In the genomic region with DNA sequence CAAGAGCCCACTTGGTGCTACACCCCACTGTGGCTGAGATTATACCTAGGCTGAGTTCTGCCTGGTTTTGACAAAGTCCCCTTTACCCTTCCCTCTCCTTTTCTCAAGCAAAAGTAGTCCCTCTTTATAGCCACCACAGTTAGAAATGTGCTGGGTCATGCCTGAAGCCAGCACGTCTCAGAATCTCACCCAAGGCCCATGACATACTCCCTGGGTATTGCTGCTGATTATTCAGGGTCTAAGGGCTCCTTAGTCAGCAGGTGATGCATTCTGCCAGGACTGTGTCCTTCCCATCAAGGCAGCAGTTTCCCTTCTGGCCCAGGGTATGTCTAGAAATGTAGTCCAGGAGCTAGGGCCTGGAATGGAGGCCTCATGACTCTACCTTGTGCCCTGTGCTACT, we compare ENCODE assay signal across 31 cellular contexts.
"Had no signal": no experiment of that assay in that cellular context is flagged by ENCODE, and none has a peak within 500 bp of the region (broad histone marks: within the 10 kb centered on the region; RNA-seq: fewer than 3 reads in every experiment).

No MANE protein-coding gene starts in this region.

- H3K9me3 Mint-ChIP-seq: activated CD4-positive, alpha-beta memory T cell treated with anti-CD3 and anti-CD28 coated beads, Interleukin-2, amount 10 ng/mL, durations not matched to agents 7 days and 5 days; activated CD4-positive, alpha-beta T cell treated with anti-CD3 and anti-CD28 coated beads, Interleukin-2, amount 10 ng/mL, durations not matched to agents 7 days and 5 days; activated naive CD4-positive, alpha-beta T cell treated with anti-CD3 and anti-CD28 coated beads, Interleukin-2, amount 50 U/mL, for 24 hours; activated T-cell treated with anti-CD3 and anti-CD28 coated beads, Interleukin-2, amount 50 U/mL, for 24 hours; stimulated activated naive B cell treated with anti-CD40 and anti-IgM and Interleukin-4, amounts not matched to agents 10 μg/mL and 1 μg/mL and 100 μg/mL, for 72 hours had no signal

- FAIRE-seq: pancreas had no signal

- H3K36me3 Mint-ChIP-seq: activated naive CD4-positive, alpha-beta T cell treated with anti-CD3 and anti-CD28 coated beads, Interleukin-2, amount 50 U/mL, for 24 hours; mesothelial cell of epicardium; stimulated activated naive B cell treated with anti-CD40 and anti-IgM and Interleukin-4, amounts not matched to agents 10 μg/mL and 1 μg/mL and 100 μg/mL, for 72 hours; WTC11 had no signal

- H3K27ac Mint-ChIP-seq: activated CD4-positive, alpha-beta memory T cell treated with anti-CD3 and anti-CD28 coated beads, Interleukin-2, amount 10 ng/mL, durations not matched to agents 7 days and 5 days; activated CD4-positive, alpha-beta T cell treated with anti-CD3 and anti-CD28 coated beads, Interleukin-2, amount 10 ng/mL, durations not matched to agents 7 days and 5 days; activated naive CD4-positive, alpha-beta T cell treated with anti-CD3 and anti-CD28 coated beads, Interleukin-2, amount 50 U/mL, for 24 hours; activated T-cell treated with anti-CD3 and anti-CD28 coated beads, Interleukin-2, amount 50 U/mL, for 24 hours; effector memory CD8-positive, alpha-beta T cell; mesothelial cell of epicardium; naive B cell; nephron progenitor cell; stimulated activated naive B cell treated with anti-CD40 and anti-IgM and Interleukin-4, amounts not matched to agents 10 μg/mL and 1 μg/mL and 100 μg/mL, for 72 hours; T-helper 17 cell; WTC11 had no signal

- DNase-seq: activated CD4-positive, alpha-beta memory T cell treated with anti-CD3 and anti-CD28 coated beads, Interleukin-2, amount 10 ng/mL, durations not matched to agents 7 days and 5 days; activated CD4-positive, alpha-beta T cell treated with anti-CD3 and anti-CD28 coated beads for 1 hour; activated CD4-positive, alpha-beta T cell treated with anti-CD3 and anti-CD28 coated beads, Interleukin-2, amount 10 ng/mL, durations not matched to agents 7 days and 5 days; activated CD8-positive, alpha-beta memory T cell treated with anti-CD3 and anti-CD28 coated beads, Interleukin-2, amount 50 U/mL, for 48 hours; activated gamma-delta T cell treated with Interleukin-2 at 50 U/mL for 16 hours; activated T-cell treated with anti-CD3 and anti-CD28 coated beads, Interleukin-2, amount 50 U/mL, for 24 hours; cerebellar nuclear complex; cortex of kidney; effector memory CD8-positive, alpha-beta T cell; heart right ventricle; kidney glomerular epithelial cell; left ventricle myocardium inferior; naive B cell; nephron progenitor cell; pancreas; retina; sigmoid colon; stimulated activated CD4-positive, alpha-beta T cell treated with anti-CD3 and anti-CD28 coated beads, Interleukin-15, amount 100 ng/mL, for 24 hours; stimulated activated CD4-positive, alpha-beta T cell treated with anti-CD3 and anti-CD28 coated beads, Interleukin-2, amount 100 ng/mL, for 24 hours; stimulated activated naive B cell treated with anti-CD40 and anti-IgM and Interleukin-4, amounts not matched to agents 10 μg/mL and 1 μg/mL and 100 μg/mL, for 72 hours; stomach; T-helper 17 cell; T1000; thyroid gland had no signal

- H3K4me1 ChIP-seq: heart right ventricle, left ventricle myocardium inferior, pancreas, prostate gland, sigmoid colon, stomach, thyroid gland, upper lobe of left lung, vagina had no signal

- H3K36me3 ChIP-seq: cardiac muscle cell, heart right ventricle, left ventricle myocardium inferior, pancreas, prostate gland, sigmoid colon, stomach, thyroid gland, upper lobe of left lung, vagina had no signal

- H3K4me1 Mint-ChIP-seq: activated CD4-positive, alpha-beta memory T cell treated with anti-CD3 and anti-CD28 coated beads, Interleukin-2, amount 10 ng/mL, durations not matched to agents 7 days and 5 days; activated CD4-positive, alpha-beta T cell treated with anti-CD3 and anti-CD28 coated beads, Interleukin-2, amount 10 ng/mL, durations not matched to agents 7 days and 5 days; activated naive CD4-positive, alpha-beta T cell treated with anti-CD3 and anti-CD28 coated beads, Interleukin-2, amount 50 U/mL, for 24 hours; mesothelial cell of epicardium; naive B cell; nephron progenitor cell; stimulated activated naive B cell treated with anti-CD40 and anti-IgM and Interleukin-4, amounts not matched to agents 10 μg/mL and 1 μg/mL and 100 μg/mL, for 72 hours had no signal

- H3K4me3 Mint-ChIP-seq: activated CD4-positive, alpha-beta memory T cell treated with anti-CD3 and anti-CD28 coated beads, Interleukin-2, amount 10 ng/mL, durations not matched to agents 7 days and 5 days; activated CD4-positive, alpha-beta T cell treated with anti-CD3 and anti-CD28 coated beads, Interleukin-2, amount 10 ng/mL, durations not matched to agents 7 days and 5 days; activated naive CD4-positive, alpha-beta T cell treated with anti-CD3 and anti-CD28 coated beads, Interleukin-2, amount 50 U/mL, for 24 hours; activated T-cell treated with anti-CD3 and anti-CD28 coated beads, Interleukin-2, amount 50 U/mL, for 24 hours; effector memory CD8-positive, alpha-beta T cell; mesothelial cell of epicardium; nephron progenitor cell; stimulated activated naive B cell treated with anti-CD40 and anti-IgM and Interleukin-4, amounts not matched to agents 10 μg/mL and 1 μg/mL and 100 μg/mL, for 72 hours; T-helper 17 cell; WTC11 had no signal

- H3K27ac ChIP-seq: cardiac muscle cell, heart right ventricle, left ventricle myocardium inferior, pancreas, prostate gland, sigmoid colon, stomach, thyroid gland, upper lobe of left lung, vagina had no signal

- H3K4me3 ChIP-seq: cardiac muscle cell, heart right ventricle, left ventricle myocardium inferior, pancreas, prostate gland, sigmoid colon, stomach, thyroid gland, upper lobe of left lung, vagina had no signal

- H3K27me3 ChIP-seq: cardiac muscle cell, heart right ventricle, sigmoid colon, thyroid gland, upper lobe of left lung, vagina had no signal

- H3K9me3 ChIP-seq: pancreas, prostate gland, sigmoid colon, stomach, thyroid gland, upper lobe of left lung, vagina had no signal

- ATAC-seq: effector memory CD8-positive, alpha-beta T cell; heart right ventricle; pancreas; stimulated activated naive B cell treated with anti-CD40 and anti-IgM and Interleukin-4, amounts not matched to agents 10 μg/mL and 1 μg/mL and 100 μg/mL, for 72 hours; T-helper 17 cell had no signal
